In the genomic region with DNA sequence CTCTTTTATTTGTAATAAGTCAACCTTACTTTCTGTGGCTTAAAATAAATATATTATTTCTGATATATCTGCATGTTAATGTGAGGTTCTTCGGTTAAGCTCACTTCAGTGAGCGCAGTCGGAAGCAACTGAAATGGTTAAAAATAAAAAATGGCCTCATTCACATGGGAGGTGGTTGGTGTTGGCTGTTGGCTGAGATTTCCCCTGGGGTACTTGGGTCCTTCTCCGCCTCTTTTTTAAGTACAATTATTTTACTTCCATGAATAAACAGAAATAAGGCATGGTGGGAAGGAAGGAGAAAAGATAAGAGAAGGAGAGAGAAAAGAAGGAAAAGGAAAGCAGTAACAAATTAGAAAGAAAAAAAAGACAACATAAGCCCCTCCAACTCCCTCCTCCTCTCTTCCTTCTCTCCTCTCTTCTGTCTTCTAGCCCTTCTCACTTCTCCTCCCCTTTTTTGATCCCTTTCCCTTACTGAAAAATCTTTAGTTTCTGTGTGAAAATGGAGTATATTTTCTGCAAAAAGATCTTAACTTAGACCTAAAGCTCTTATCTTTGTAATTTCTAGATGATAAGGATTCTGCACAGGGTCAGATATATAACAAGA, we compare ENCODE assay signal across 1 cellular context.
TF ChIP-seq lines count a peak whose summit lies in the region.

No MANE protein-coding gene starts in this region.

TF ChIP-seq in GM23338, 12 proteins besides CTCF, POLR2A, EP300 and RAD21 (continued from another document):
- TF ChIP-seq, protein P1, sequence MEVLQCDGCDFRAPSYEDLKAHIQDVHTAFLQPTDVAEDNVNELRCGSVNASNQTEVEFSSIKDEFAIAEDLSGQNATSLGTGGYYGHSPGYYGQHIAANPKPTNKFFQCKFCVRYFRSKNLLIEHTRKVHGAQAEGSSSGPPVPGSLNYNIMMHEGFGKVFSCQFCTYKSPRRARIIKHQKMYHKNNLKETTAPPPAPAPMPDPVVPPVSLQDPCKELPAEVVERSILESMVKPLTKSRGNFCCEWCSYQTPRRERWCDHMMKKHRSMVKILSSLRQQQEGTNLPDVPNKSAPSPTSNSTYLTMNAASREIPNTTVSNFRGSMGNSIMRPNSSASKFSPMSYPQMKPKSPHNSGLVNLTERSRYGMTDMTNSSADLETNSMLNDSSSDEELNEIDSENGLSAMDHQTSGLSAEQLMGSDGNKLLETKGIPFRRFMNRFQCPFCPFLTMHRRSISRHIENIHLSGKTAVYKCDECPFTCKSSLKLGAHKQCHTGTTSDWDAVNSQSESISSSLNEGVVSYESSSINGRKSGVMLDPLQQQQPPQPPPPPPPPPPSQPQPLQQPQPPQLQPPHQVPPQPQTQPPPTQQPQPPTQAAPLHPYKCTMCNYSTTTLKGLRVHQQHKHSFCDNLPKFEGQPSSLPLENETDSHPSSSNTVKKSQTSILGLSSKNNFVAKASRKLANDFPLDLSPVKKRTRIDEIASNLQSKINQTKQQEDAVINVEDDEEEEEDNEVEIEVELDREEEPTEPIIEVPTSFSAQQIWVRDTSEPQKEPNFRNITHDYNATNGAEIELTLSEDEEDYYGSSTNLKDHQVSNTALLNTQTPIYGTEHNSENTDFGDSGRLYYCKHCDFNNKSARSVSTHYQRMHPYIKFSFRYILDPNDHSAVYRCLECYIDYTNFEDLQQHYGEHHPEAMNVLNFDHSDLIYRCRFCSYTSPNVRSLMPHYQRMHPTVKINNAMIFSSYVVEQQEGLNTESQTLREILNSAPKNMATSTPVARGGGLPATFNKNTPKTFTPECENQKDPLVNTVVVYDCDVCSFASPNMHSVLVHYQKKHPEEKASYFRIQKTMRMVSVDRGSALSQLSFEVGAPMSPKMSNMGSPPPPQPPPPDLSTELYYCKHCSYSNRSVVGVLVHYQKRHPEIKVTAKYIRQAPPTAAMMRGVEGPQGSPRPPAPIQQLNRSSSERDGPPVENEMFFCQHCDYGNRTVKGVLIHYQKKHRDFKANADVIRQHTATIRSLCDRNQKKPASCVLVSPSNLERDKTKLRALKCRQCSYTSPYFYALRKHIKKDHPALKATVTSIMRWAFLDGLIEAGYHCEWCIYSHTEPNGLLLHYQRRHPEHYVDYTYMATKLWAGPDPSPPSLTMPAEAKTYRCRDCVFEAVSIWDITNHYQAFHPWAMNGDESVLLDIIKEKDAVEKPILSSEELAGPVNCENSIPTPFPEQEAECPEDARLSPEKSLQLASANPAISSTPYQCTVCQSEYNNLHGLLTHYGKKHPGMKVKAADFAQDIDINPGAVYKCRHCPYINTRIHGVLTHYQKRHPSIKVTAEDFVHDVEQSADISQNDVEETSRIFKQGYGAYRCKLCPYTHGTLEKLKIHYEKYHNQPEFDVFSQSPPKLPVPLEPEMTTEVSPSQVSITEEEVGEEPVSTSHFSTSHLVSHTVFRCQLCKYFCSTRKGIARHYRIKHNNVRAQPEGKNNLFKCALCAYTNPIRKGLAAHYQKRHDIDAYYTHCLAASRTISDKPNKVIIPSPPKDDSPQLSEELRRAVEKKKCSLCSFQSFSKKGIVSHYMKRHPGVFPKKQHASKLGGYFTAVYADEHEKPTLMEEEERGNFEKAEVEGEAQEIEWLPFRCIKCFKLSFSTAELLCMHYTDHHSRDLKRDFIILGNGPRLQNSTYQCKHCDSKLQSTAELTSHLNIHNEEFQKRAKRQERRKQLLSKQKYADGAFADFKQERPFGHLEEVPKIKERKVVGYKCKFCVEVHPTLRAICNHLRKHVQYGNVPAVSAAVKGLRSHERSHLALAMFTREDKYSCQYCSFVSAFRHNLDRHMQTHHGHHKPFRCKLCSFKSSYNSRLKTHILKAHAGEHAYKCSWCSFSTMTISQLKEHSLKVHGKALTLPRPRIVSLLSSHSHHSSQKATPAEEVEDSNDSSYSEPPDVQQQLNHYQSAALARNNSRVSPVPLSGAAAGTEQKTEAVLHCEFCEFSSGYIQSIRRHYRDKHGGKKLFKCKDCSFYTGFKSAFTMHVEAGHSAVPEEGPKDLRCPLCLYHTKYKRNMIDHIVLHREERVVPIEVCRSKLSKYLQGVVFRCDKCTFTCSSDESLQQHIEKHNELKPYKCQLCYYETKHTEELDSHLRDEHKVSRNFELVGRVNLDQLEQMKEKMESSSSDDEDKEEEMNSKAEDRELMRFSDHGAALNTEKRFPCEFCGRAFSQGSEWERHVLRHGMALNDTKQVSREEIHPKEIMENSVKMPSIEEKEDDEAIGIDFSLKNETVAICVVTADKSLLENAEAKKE (CRISPR knock-in tag; IDR thresholded peaks at IDR 0.05): no peak
- TF ChIP-seq EZH2phosphoT487 (IDR thresholded peaks at IDR 0.05; ENCODE audit: unreplicated experiment) (no peak), ETS1 (IDR thresholded peaks at IDR 0.05) (no peak), POLR2AphosphoS5 (IDR thresholded peaks at IDR 0.05; ENCODE audit: low read depth) (no peak), JUNB (IDR thresholded peaks at IDR 0.05; ENCODE audit: unreplicated experiment) (no peak), CREB1 (CRISPR knock-in tag; IDR thresholded peaks at IDR 0.05; ENCODE audit: low read depth) (no peak), STAT1 (IDR thresholded peaks at IDR 0.05; ENCODE audit: unreplicated experiment) (no peak)
